ENCODE assay signal across 24 cellular contexts in genomic region chr3:130826516-130826915, GRCh38.
"Had no signal": no experiment of that assay in that cellular context is flagged by ENCODE, and none has a peak within 500 bp of the region (broad histone marks: within the 10 kb centered on the region; RNA-seq: fewer than 3 reads in every experiment).

No MANE protein-coding gene starts in this region.

- H3K4me3 Mint-ChIP-seq: activated CD8-positive, alpha-beta T cell treated with anti-CD3 and anti-CD28 coated beads, Interleukin-2, amount 10 ng/mL, durations not matched to agents 7 days and 5 days; activated naive CD4-positive, alpha-beta T cell treated with anti-CD3 and anti-CD28 coated beads, Interleukin-2, amount 50 U/mL, for 24 hours; brain; naive thymus-derived CD4-positive, alpha-beta T cell; neural crest cell had no signal

- H3K36me3 Mint-ChIP-seq: activated naive CD4-positive, alpha-beta T cell treated with anti-CD3 and anti-CD28 coated beads, Interleukin-2, amount 50 U/mL, for 24 hours; brain; naive thymus-derived CD4-positive, alpha-beta T cell had no signal

- H3K27me3 ChIP-seq: gastrocnemius medialis, left lung, right atrium auricular region, upper lobe of right lung had no signal

- DNase-seq: activated CD4-positive, alpha-beta T cell treated with anti-CD3 and anti-CD28 coated beads, Interleukin-2, amount 50 U/mL, for 1 hour; activated CD4-positive, CD25-positive, alpha-beta regulatory T cell treated with anti-CD3 and anti-CD28 coated beads, Interleukin-2, amount 50 U/mL, for 72 hours; activated CD8-positive, alpha-beta T cell treated with anti-CD3 and anti-CD28 coated beads, Interleukin-2, amount 10 ng/mL, durations not matched to agents 7 days and 5 days; activated gamma-delta T cell treated with Interleukin-2 at 50 U/mL for 16 hours; aorta; caudate nucleus; dermis blood vessel endothelial cell; effector CD8-positive, alpha-beta T cell; gastrocnemius medialis; hypothalamus; kidney; left lung; naive thymus-derived CD4-positive, alpha-beta T cell; stimulated activated CD4-positive, alpha-beta T cell treated with anti-CD3 and anti-CD28 coated beads, Interleukin-4, amount 100 ng/mL, for 24 hours; stimulated activated naive CD4-positive, alpha-beta T cell treated with Interleukin-2 at 50 U/mL for 16 hours; upper lobe of right lung had no signal

- H3K27ac ChIP-seq: gastrocnemius medialis, left lung, right atrium auricular region, thoracic aorta, upper lobe of right lung, VCaP had no signal

- H3K9me3 Mint-ChIP-seq: activated naive CD4-positive, alpha-beta T cell treated with anti-CD3 and anti-CD28 coated beads, Interleukin-2, amount 50 U/mL, for 24 hours; brain; naive thymus-derived CD4-positive, alpha-beta T cell; neural crest cell had no signal

- H3K36me3 ChIP-seq: gastrocnemius medialis, left lung, right atrium auricular region, thoracic aorta, upper lobe of right lung had no signal

- H3K27ac Mint-ChIP-seq: activated CD8-positive, alpha-beta T cell treated with anti-CD3 and anti-CD28 coated beads, Interleukin-2, amount 10 ng/mL, durations not matched to agents 7 days and 5 days; activated naive CD4-positive, alpha-beta T cell treated with anti-CD3 and anti-CD28 coated beads, Interleukin-2, amount 50 U/mL, for 24 hours; progenitor cell of endocrine pancreas had no signal

- H3K4me3 ChIP-seq: gastrocnemius medialis, left lung, lung, right atrium auricular region, thoracic aorta, upper lobe of right lung had no signal

- H3K4me1 ChIP-seq: gastrocnemius medialis, left lung, right atrium auricular region had no signal

- H3K4me1 Mint-ChIP-seq: activated naive CD4-positive, alpha-beta T cell treated with anti-CD3 and anti-CD28 coated beads, Interleukin-2, amount 50 U/mL, for 24 hours; naive thymus-derived CD4-positive, alpha-beta T cell had no signal

- H3K9me3 ChIP-seq: gastrocnemius medialis, left lung, right atrium auricular region, thoracic aorta, upper lobe of right lung had no signal

- ATAC-seq: activated CD8-positive, alpha-beta T cell treated with anti-CD3 and anti-CD28 coated beads, Interleukin-2, amount 10 ng/mL, durations not matched to agents 7 days and 5 days; gastrocnemius medialis; left lung; naive thymus-derived CD4-positive, alpha-beta T cell; upper lobe of right lung had no signal
